ENCODE assay signal across 19 cellular contexts in the genomic region with DNA sequence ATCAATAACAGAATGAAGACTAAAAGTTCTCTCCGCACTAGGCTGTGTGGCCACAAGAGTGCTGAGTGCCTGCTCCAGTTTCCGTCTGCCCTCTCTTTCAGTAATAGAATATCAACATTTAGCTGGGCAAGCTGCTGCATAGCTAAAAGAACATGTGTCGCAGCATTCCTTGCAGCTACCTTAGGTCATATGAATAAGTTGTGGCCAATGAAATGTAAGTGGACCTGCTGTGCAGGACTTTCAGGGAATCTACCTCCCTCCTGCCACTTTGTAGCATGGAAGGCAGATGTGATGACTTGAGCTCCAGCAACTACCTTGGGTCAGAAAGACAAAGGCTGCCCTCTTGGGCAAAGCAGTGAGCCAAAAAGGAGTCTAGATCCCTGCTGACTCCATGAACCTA. TPM values are rescaled to one million over a fixed set of nuclear protein-coding genes. Genes with fewer than 3 reads are reported as not detected.
A peak's percentile ranks its signal among the peaks of the same experiment; 100 is the strongest.
DNase-seq lines count a peak whose midpoint lies in the region; ATAC-seq, FAIRE-seq and TF ChIP-seq lines count a peak whose summit lies in the region.
"Had no signal": no experiment of that assay in that cellular context is flagged by ENCODE, and none has a peak within 500 bp of the region (broad histone marks: within the 10 kb centered on the region; RNA-seq: fewer than 3 reads in every experiment).

No MANE protein-coding gene starts in this region.

- no peaks in the 10 kb centered on the region; a peak in 1 of 5 replicates for H3K36me3 ChIP-seq in HepG2 (replicated peaks in 1 of 2; ENCODE audit: control insufficient read depth in 1 of 2, insufficient read depth in 2 of 2, low read length in 2 of 2)
- no peaks in the 10 kb centered on the region for H3K36me3 ChIP-seq in right lobe of liver
- no peaks in the 10 kb centered on the region for H3K36me3 ChIP-seq in osteoblast (ENCODE audit: insufficient read depth, low read length)

- H3K27ac Mint-ChIP-seq in activated CD8-positive, alpha-beta memory T cell treated with anti-CD3 and anti-CD28 coated beads, Interleukin-2, amount 10 ng/mL, durations not matched to agents 7 days and 5 days, result no peak overlapping the region
- no peak overlapping the region for H3K27ac Mint-ChIP-seq in naive thymus-derived CD8-positive, alpha-beta T cell
- H3K27ac Mint-ChIP-seq: CD4-positive, alpha-beta memory T cell had no signal

- no peak overlapping the region for H3K4me3 Mint-ChIP-seq in activated CD8-positive, alpha-beta memory T cell treated with anti-CD3 and anti-CD28 coated beads, Interleukin-2, amount 10 ng/mL, durations not matched to agents 7 days and 5 days
- H3K4me3 Mint-ChIP-seq in naive thymus-derived CD8-positive, alpha-beta T cell, result no peak overlapping the region
- H3K4me3 Mint-ChIP-seq: CD4-positive, alpha-beta memory T cell had no signal

- H3K27ac ChIP-seq in HepG2 (ENCODE audit: extremely low read length, insufficient read depth, low read length) (peak overlapping the region; percentile 91), right lobe of liver (no peak overlapping the region), osteoblast (ENCODE audit: low read depth, low read length) (peak overlapping the region; percentile 93)

- no TSS peak for BruUV-seq in HepG2 (replicated peaks; lab: Mats Ljungman, UMichigan)

- 93% methylated on average over 3 of the region's 3 CpGs for WGBS in HepG2 (ENCODE audit: low lambda C conversion rate)
- WGBS in right lobe of liver (ENCODE audit: insufficient coverage, low coverage, low lambda C conversion rate, missing lambda C conversion rate), result 100% methylated on average over 2 of the region's 3 CpGs

- no peak overlapping the region for H3K4me2 ChIP-seq in HepG2 (ENCODE audit: low read depth, low read length)
- peak overlapping the region; percentile 78 for H3K4me2 ChIP-seq in osteoblast (ENCODE audit: insufficient read depth, low read length)

- TF ChIP-seq POLR2A in HepG2 (IDR thresholded peaks at IDR 0.05; ENCODE audit: insufficient read depth in 1 of 2, low read depth in 2 of 2, low read length in 2 of 2) (no peak), right lobe of liver (IDR thresholded peaks at IDR 0.05) (no peak)

- no peak overlapping the region for H3K9ac ChIP-seq in HepG2 (ENCODE audit: insufficient read depth, low read depth, low read length)

- intact Hi-C loops in HepG2 (cut with micrococcal nuclease; ENCODE audit: unreplicated experiment) (no loop called here), right lobe of liver (cut with DNase I) (no loop called here)

- H3K9me3 Mint-ChIP-seq in activated CD8-positive, alpha-beta memory T cell treated with anti-CD3 and anti-CD28 coated beads, Interleukin-2, amount 10 ng/mL, durations not matched to agents 7 days and 5 days (ENCODE audit: low read depth), result no peaks in the 10 kb centered on the region
- peaks cover 0 to 7% (median 0%) of the 10 kb centered on the region in 9 donors for H3K9me3 Mint-ChIP-seq in naive thymus-derived CD8-positive, alpha-beta T cell
- H3K9me3 Mint-ChIP-seq: CD4-positive, alpha-beta memory T cell had no signal

- no peaks in the 10 kb centered on the region for H3K9me3 ChIP-seq in HepG2 (ENCODE audit: low read length)
- no peaks in the 10 kb centered on the region for H3K9me3 ChIP-seq in right lobe of liver
- no peaks in the 10 kb centered on the region for H3K9me3 ChIP-seq in osteoblast (ENCODE audit: low read depth, low read length)

- TF ChIP-seq EP300 in HepG2 (IDR thresholded peaks at IDR 0.05; ENCODE audit: low read depth in 2 of 2, low read length in 2 of 2), result no peak
- no peak for TF ChIP-seq EP300 in HepG2 (CRISPR knock-in tag; IDR thresholded peaks at IDR 0.05; ENCODE audit: borderline replicate concordance)

- H2AFZ ChIP-seq in HepG2 (ENCODE audit: low read length), result no peak overlapping the region
- no peak overlapping the region for H2AFZ ChIP-seq in osteoblast (ENCODE audit: low read length)

- in situ Hi-C loops in HepG2 (cut with HindIII; ENCODE audit: extremely low pct_ligation_motif_present, low pct_unique_long_range_greater_than_20kb), result no loop called here

- H3K79me2 ChIP-seq in HepG2 (ENCODE audit: insufficient read depth, low read length) (no peaks in the 10 kb centered on the region), osteoblast (ENCODE audit: insufficient read depth, low read length) (no peaks in the 10 kb centered on the region)

- no peak overlapping the region for H3K4me3 ChIP-seq in HepG2 (replicated peaks in 1 of 3; ENCODE audit: insufficient read depth in 1 of 3, low read depth in 2 of 3, low read length in 3 of 3)
- no peak overlapping the region for H3K4me3 ChIP-seq in right lobe of liver
- no peak overlapping the region for H3K4me3 ChIP-seq in choroid plexus epithelial cell (ENCODE audit: low read depth, low read length)
- H3K4me3 ChIP-seq in osteoblast (ENCODE audit: insufficient read depth, low read length), result no peak overlapping the region

- ATAC-seq in HepG2 (no peak), right lobe of liver (no peak), GM18907 (IDR thresholded peaks at IDR 0.05; ENCODE audit: unreplicated experiment) (no peak)
- no peak for ATAC-seq in activated CD8-positive, alpha-beta memory T cell treated with anti-CD3 and anti-CD28 coated beads, Interleukin-2, amount 10 ng/mL, durations not matched to agents 7 days and 5 days
- no peak for ATAC-seq in naive thymus-derived CD8-positive, alpha-beta T cell

- TF ChIP-seq RAD21 in HepG2 (CRISPR knock-in tag; IDR thresholded peaks at IDR 0.05), result no peak

- peaks cover 14% of the 10 kb centered on the region for H3K36me3 Mint-ChIP-seq in activated CD8-positive, alpha-beta memory T cell treated with anti-CD3 and anti-CD28 coated beads, Interleukin-2, amount 10 ng/mL, durations not matched to agents 7 days and 5 days
- H3K36me3 Mint-ChIP-seq in naive thymus-derived CD8-positive, alpha-beta T cell, result peaks cover 22 to 35% (median 30%) of the 10 kb centered on the region in 3 donors

- CTCF ChIA-PET in HepG2 (lab: Yijun Ruan, JAX; ENCODE audit: low intra/inter-chr PET ratio, low total read pairs), result no interaction called here
- CTCF ChIA-PET in activated CD8-positive, alpha-beta memory T cell treated with anti-CD3 and anti-CD28 coated beads, Interleukin-2, amount 10 ng/mL, durations not matched to agents 7 days and 5 days (lab: Charles Lee), result no interaction called here

- H4K20me1 ChIP-seq in HepG2 (ENCODE audit: insufficient read depth, low read length) (no peaks in the 10 kb centered on the region), osteoblast (ENCODE audit: insufficient read depth, low read length) (no peaks in the 10 kb centered on the region)

- H3K27me3 ChIP-seq in HepG2 (ENCODE audit: control insufficient read depth in 1 of 2, insufficient read depth in 2 of 2, low read length in 2 of 2) (no peaks in the 10 kb centered on the region), right lobe of liver (no peaks in the 10 kb centered on the region), osteoblast (ENCODE audit: insufficient read depth, low read length) (no peaks in the 10 kb centered on the region)

- H3K27me3 Mint-ChIP-seq in activated CD8-positive, alpha-beta memory T cell treated with anti-CD3 and anti-CD28 coated beads, Interleukin-2, amount 10 ng/mL, durations not matched to agents 7 days and 5 days, result no peaks in the 10 kb centered on the region
- no peaks in the 10 kb centered on the region for H3K27me3 Mint-ChIP-seq in naive thymus-derived CD8-positive, alpha-beta T cell
- H3K27me3 Mint-ChIP-seq: CD4-positive, alpha-beta memory T cell had no signal

- TF ChIP-seq CTCF in HepG2 (CRISPR knock-in tag; IDR thresholded peaks at IDR 0.05) (no peak), right lobe of liver (IDR thresholded peaks at IDR 0.05) (no peak), choroid plexus epithelial cell (conservative IDR thresholded peaks at IDR 0.05; ENCODE audit: low read depth, low read length) (peak; percentile 6), osteoblast (IDR thresholded peaks at IDR 0.05; ENCODE audit: extremely low read depth, low read depth, low read length) (no peak)

- H3K4me1 ChIP-seq in HepG2 (ENCODE audit: insufficient read depth, low read length) (peaks cover 51% of the 10 kb centered on the region), right lobe of liver (no peaks in the 10 kb centered on the region), osteoblast (ENCODE audit: insufficient read depth, low read length) (peaks cover 35% of the 10 kb centered on the region)

- H3K4me1 Mint-ChIP-seq in activated CD8-positive, alpha-beta memory T cell treated with anti-CD3 and anti-CD28 coated beads, Interleukin-2, amount 10 ng/mL, durations not matched to agents 7 days and 5 days, result no peaks in the 10 kb centered on the region
- peaks cover 14 to 21% (median 16%) of the 10 kb centered on the region in 4 donors for H3K4me1 Mint-ChIP-seq in naive thymus-derived CD8-positive, alpha-beta T cell

- DNase-seq in HepG2 (ENCODE audit: low spot score), result no peak
- no peak for DNase-seq in right lobe of liver
- DNase-seq in choroid plexus epithelial cell (ENCODE audit: low read depth), result peak; percentile 78
- peak; percentile 8 for DNase-seq in osteoblast (ENCODE audit: insufficient read length, low spot score, missing footprints)
- no peak for DNase-seq in urothelium cell line (ENCODE audit: low spot score)
- no peak for DNase-seq in activated CD8-positive, alpha-beta memory T cell treated with anti-CD3 and anti-CD28 coated beads, Interleukin-2, amount 10 ng/mL, durations not matched to agents 7 days and 5 days
- no peak for DNase-seq in naive thymus-derived CD8-positive, alpha-beta T cell
- DNase-seq: 8988T; CD4-positive, alpha-beta memory T cell; DMS79 treated with DMSO at 0.1 percent for 48 hours; Kasumi-1; NCI-H1105 treated with DMSO at 0.1 percent for 48 hours; NCI-H187 treated with DMSO at 0.1 percent for 48 hours; NCI-H446 treated with DMSO at 0.1 percent for 48 hours; NK-92 treated with Interleukin-12 subunit alpha and Interleukin-12 subunit beta, amount 100 ng/mL, for 24 hours; SHP77 had no signal

- no peak for FAIRE-seq in HepG2 (lab: Jason Lieb, UNC)
- FAIRE-seq in urothelium cell line (lab: Jason Lieb, UNC), result peak; percentile 59
- FAIRE-seq: G401.6, H1 had no signal

- POLR2A ChIA-PET in HepG2 (lab: Yijun Ruan, JAX), result no interaction called here
- POLR2A ChIA-PET in naive thymus-derived CD8-positive, alpha-beta T cell (lab: Charles Lee), result no interaction called here

RNA-seq across cellular contexts. Expression of gene SLC39A11, which starts 25.4 kb away (rescaled TPM):
- 19.2 and 31.5 TPM in 2 replicates for total RNA-seq in HepG2 (2016; rRNA removed; fragmentation: Illumina TruSeq; extraction: Trizol)
- total RNA-seq in HepG2 (2016; cell fraction: cytosol; rRNA removed; fragmentation: Illumina TruSeq; extraction: Trizol; ENCODE audit: low read depth), result 4.1 and 5.7 TPM in 2 replicates
- 17.6 and 30.8 TPM in 2 replicates for total RNA-seq in HepG2 (2016; cell fraction: insoluble cytoplasmic fraction; rRNA removed; fragmentation: Illumina TruSeq; extraction: Trizol)
- total RNA-seq in HepG2 (2016; cell fraction: membrane; rRNA removed; fragmentation: Illumina TruSeq; extraction: Trizol), result 11.7 and 12.9 TPM in 2 replicates
- 44.0 and 45.4 TPM in 2 replicates for total RNA-seq in HepG2 (2016; cell fraction: nucleus; rRNA removed; fragmentation: Illumina TruSeq; extraction: Trizol)
- 17.2 and 18.4 TPM in 2 replicates for polyA plus RNA-seq in HepG2 (2011; rRNA removed)
- 16.2 and 18.4 TPM in 2 replicates for polyA plus RNA-seq in HepG2 (2011; cell fraction: cytosol; rRNA removed)
- polyA plus RNA-seq in HepG2 (2011; cell fraction: nucleus; rRNA removed), result 15.4 and 18.6 TPM in 2 replicates
- 17.7 and 24.6 TPM in 2 replicates for polyA plus RNA-seq in HepG2 (2012)
- 2.6 and 3.2 TPM in 2 replicates for polyA plus RNA-seq in HepG2 (2016; cell fraction: cytosol; fragmentation: Illumina TruSeq; extraction: Trizol; ENCODE audit: low read depth)
- 14.1 and 14.5 TPM in 2 replicates for polyA plus RNA-seq in HepG2 (2016; cell fraction: insoluble cytoplasmic fraction; fragmentation: Illumina TruSeq; extraction: Trizol; ENCODE audit: low read depth)
- 6.3 and 6.4 TPM in 2 replicates for polyA plus RNA-seq in HepG2 (2016; cell fraction: membrane; fragmentation: Illumina TruSeq; extraction: Trizol; ENCODE audit: low read depth)
- polyA plus RNA-seq in HepG2 (2016; cell fraction: nucleus; fragmentation: Illumina TruSeq; extraction: Trizol; ENCODE audit: insufficient read depth, low read depth), result 27.4 and 30.8 TPM in 2 replicates
- 37.9 and 99.2 TPM in 2 replicates for polyA minus RNA-seq in HepG2 (2011; rRNA and poly(A)+ RNA removed; ENCODE audit: low replicate concordance)
- polyA minus RNA-seq in HepG2 (2011; cell fraction: cytosol; rRNA and poly(A)+ RNA removed), result 19.3 and 20.3 TPM in 2 replicates
- 52.5 and 61.2 TPM in 2 replicates for polyA minus RNA-seq in HepG2 (2011; cell fraction: nucleus; rRNA and poly(A)+ RNA removed)
- total RNA-seq in right lobe of liver, result 10 to 100 TPM; 25.4 to 49.6 (median 39.3) TPM
- total RNA-seq in osteoblast, result 20.9 and 27.1 TPM in 2 replicates
- 10 to 100 TPM; 16.8 to 25.5 TPM for total RNA-seq in activated CD8-positive, alpha-beta memory T cell treated with anti-CD3 and anti-CD28 coated beads, Interleukin-2, amount 10 ng/mL, durations not matched to agents 7 days and 5 days
- 10 to 100 TPM; 11.3 to 14.4 TPM for total RNA-seq in naive thymus-derived CD8-positive, alpha-beta T cell
- polyA plus RNA-seq in naive thymus-derived CD8-positive, alpha-beta T cell, result 10 to 100 TPM in 1 of 3 donors, 1 to 10 TPM in 2; 6.2 to 10.3 (median 6.6) TPM

Comparison
In these comparisons a context has a peak if more than half of its experiments do, and no peak if none do; other contexts are left out.
1. H3K27ac ChIP-seq: peak in HepG2 (single experiment) and osteoblast (single experiment); none in right lobe of liver (0 of 3).
2. DNase-seq: peak in choroid plexus epithelial cell (single experiment) and osteoblast (single experiment); none in HepG2 (single experiment), right lobe of liver (0 of 3), urothelium cell line (single experiment), activated CD8-positive, alpha-beta memory T cell treated with anti-CD3 and anti-CD28 coated beads, Interleukin-2, amount 10 ng/mL, durations not matched to agents 7 days and 5 days (single experiment) and naive thymus-derived CD8-positive, alpha-beta T cell (0 of 10).